8 cellular contexts compared by ENCODE assay signal in genomic region chr19:12733369-12733896, GRCh38. TPM values are rescaled to one million over a fixed set of nuclear protein-coding genes. Genes with fewer than 3 reads are reported as not detected.
A peak's percentile ranks its signal among the peaks of the same experiment; 100 is the strongest.
DNase-seq lines count a peak whose midpoint lies in the region; ATAC-seq and TF ChIP-seq lines count a peak whose summit lies in the region.

No MANE protein-coding gene starts in this region.

- ATAC-seq in foreskin keratinocyte, result no peak
- no peak for ATAC-seq in gastrocnemius medialis
- no peak for ATAC-seq in HG03442 (IDR thresholded peaks at IDR 0.05; ENCODE audit: unreplicated experiment)

- peaks cover 0 to 33% of the 10 kb centered on the region in 2 donors for H3K36me3 ChIP-seq in gastrocnemius medialis

- TF ChIP-seq CTCF in foreskin keratinocyte (conservative IDR thresholded peaks at IDR 0.05), result peak; percentile 60
- TF ChIP-seq CTCF in gastrocnemius medialis (IDR thresholded peaks at IDR 0.05 in 4 of 5, conservative IDR thresholded peaks at IDR 0.05 in 1 of 5), result peak in 1 of 5 experiments; percentile 17

- in situ Hi-C loops in gastrocnemius medialis (cut with MboI; ENCODE audit: low sequenced_read_pairs in 4 of 4), result no loop called here

- H3K4me3 ChIP-seq in gastrocnemius medialis, result peak overlapping the region; percentile 94 to 100 (median 96)

- H3K4me1 ChIP-seq in foreskin keratinocyte (no peaks in the 10 kb centered on the region), gastrocnemius medialis (peaks cover 28 to 41% of the 10 kb centered on the region in 2 donors)

- peak; percentile 30 for DNase-seq in NCI-H146 (lab: John Stamatoyannopoulos, UW)
- no peak for DNase-seq in NCI-H146 treated with DMSO at 0.1 percent for 48 hours (lab: John Stamatoyannopoulos, UW; ENCODE audit: unreplicated experiment)
- peak; percentile 76 for DNase-seq in MV-4-11 (lab: John Stamatoyannopoulos, UW)
- peak; percentile 31 for DNase-seq in activated T-cell treated with anti-CD3 and anti-CD28 coated beads for 4 hours
- peak in 1 of 2 donors; percentile 26 for DNase-seq in foreskin keratinocyte
- DNase-seq in gastrocnemius medialis, result no peak
- no peak for DNase-seq in NCI-H748 (lab: John Stamatoyannopoulos, UW; ENCODE audit: unreplicated experiment)

- intact Hi-C loops in gastrocnemius medialis (cut with DNase I; ENCODE audit: low total_unique reads), result loop anchor here (10.0 kb wide), 1 partner anchor 381 kb away; the partner anchor contains the start of genes NACC1 and TRMT1

- H3K27me3 ChIP-seq in foreskin keratinocyte (no peaks in the 10 kb centered on the region), gastrocnemius medialis (no peaks in the 10 kb centered on the region)

- peak overlapping the region; percentile 87 for H3K27ac ChIP-seq in foreskin keratinocyte
- H3K27ac ChIP-seq in gastrocnemius medialis, result peak overlapping the region; percentile 89 to 99 (median 98)

- H3K9me3 ChIP-seq in gastrocnemius medialis, result no peaks in the 10 kb centered on the region

- TF ChIP-seq POLR2A in gastrocnemius medialis (IDR thresholded peaks at IDR 0.05), result no peak

RNA-seq across cellular contexts. Expression of gene TRIR, which starts 1.1 kb away (rescaled TPM):
- total RNA-seq in foreskin keratinocyte (195 and 196 TPM in 2 replicates), gastrocnemius medialis (100 to 1,000 TPM; 260 to 354 (median 297) TPM)
- 269 and 283 TPM in 2 replicates for polyA plus RNA-seq in foreskin keratinocyte

RNA-seq across cellular contexts. Expression of gene GET3, which starts 3.9 kb away (rescaled TPM):
- total RNA-seq in foreskin keratinocyte, result 86.7 and 95.7 TPM in 2 replicates
- 139 and 141 TPM in 2 replicates for polyA plus RNA-seq in foreskin keratinocyte
- 10 to 100 TPM; 52.6 to 85.1 (median 70.5) TPM for total RNA-seq in gastrocnemius medialis

RNA-seq across cellular contexts. Expression of gene TNPO2, which starts 9.7 kb away (rescaled TPM):
- 60.4 and 61.2 TPM in 2 replicates for total RNA-seq in foreskin keratinocyte
- 20.8 and 26.1 TPM in 2 replicates for polyA plus RNA-seq in foreskin keratinocyte
- total RNA-seq in gastrocnemius medialis, result 10 to 100 TPM; 32.1 to 49.9 (median 42.0) TPM

RNA-seq across cellular contexts. Expression of gene BEST2, which starts 18.2 kb away (rescaled TPM):
- not detected in 2 replicates for total RNA-seq in foreskin keratinocyte
- not detected in 2 replicates for polyA plus RNA-seq in foreskin keratinocyte
- total RNA-seq in gastrocnemius medialis, result under 1 TPM in 1 of 4 donors, not detected in 3; 0.63 TPM

RNA-seq across cellular contexts. Expression of gene FBXW9, which starts 37.0 kb away (rescaled TPM):
- total RNA-seq in foreskin keratinocyte, result 11.4 and 12.7 TPM in 2 replicates
- polyA plus RNA-seq in foreskin keratinocyte, result 15.0 and 15.3 TPM in 2 replicates
- 1 to 10 TPM; 2.5 to 5.8 (median 3.3) TPM for total RNA-seq in gastrocnemius medialis

Comparison
In these comparisons a context has a peak if more than half of its experiments do, and no peak if none do; other contexts are left out.
1. DNase-seq: peak in NCI-H146 (single experiment), MV-4-11 (single experiment) and activated T-cell treated with anti-CD3 and anti-CD28 coated beads for 4 hours (single experiment); none in NCI-H146 treated with DMSO at 0.1 percent for 48 hours (single experiment), gastrocnemius medialis (0 of 2) and NCI-H748 (single experiment).